Comparison of ENCODE assay signal across 19 cellular contexts in the genomic region with DNA sequence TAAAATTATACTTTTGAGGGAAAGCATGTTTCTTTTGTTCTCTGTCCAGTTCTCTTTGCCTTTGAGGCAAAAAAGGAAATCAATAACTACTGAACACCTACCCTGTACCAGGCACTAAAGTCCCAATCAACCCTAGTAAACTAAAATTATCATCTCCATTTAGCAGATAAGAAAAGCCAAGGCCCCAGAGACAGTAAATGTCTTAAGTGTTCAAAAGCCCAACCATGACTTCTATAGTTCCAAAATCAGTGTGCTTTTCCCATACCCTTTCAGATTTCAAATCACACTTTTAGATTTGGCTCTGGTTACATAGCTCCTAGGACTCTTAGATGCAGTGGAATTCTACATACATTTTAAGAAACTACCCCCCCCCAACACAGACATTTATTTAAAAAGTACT.
A peak's percentile ranks its signal among the peaks of the same experiment; 100 is the strongest.
DNase-seq lines count a peak whose midpoint lies in the region; ATAC-seq and TF ChIP-seq lines count a peak whose summit lies in the region.
"Had no signal": no experiment of that assay in that cellular context is flagged by ENCODE, and none has a peak within 500 bp of the region (broad histone marks: within the 10 kb centered on the region; RNA-seq: fewer than 3 reads in every experiment).

No MANE protein-coding gene starts in this region.

- CTCF ChIA-PET in OCI-LY7 (lab: Charles Lee; ENCODE audit: unreplicated experiment), result no interaction called here

- peak overlapping the region; percentile 60 for H3K4me3 ChIP-seq in left ventricle myocardium inferior
- H3K4me3 ChIP-seq in fibroblast of pulmonary artery (replicated peaks; ENCODE audit: low read depth, low read length), result peak overlapping the region; percentile 32
- H3K4me3 ChIP-seq in psoas muscle, result peak overlapping the region; percentile 61
- H3K4me3 ChIP-seq in upper lobe of right lung, result peak overlapping the region; percentile 6
- no peak overlapping the region for H3K4me3 ChIP-seq in OCI-LY7 (ENCODE audit: low read depth, low read length, poor library complexity, severe bottlenecking)

- H3K27me3 ChIP-seq in left ventricle myocardium inferior (ENCODE audit: low read depth) (no peaks in the 10 kb centered on the region), psoas muscle (ENCODE audit: insufficient read depth in 3 of 3, low read length in 2 of 3) (no peaks in the 10 kb centered on the region), upper lobe of right lung (peaks cover 5% of the 10 kb centered on the region)

- H3K9me3 ChIP-seq in left ventricle myocardium inferior (replicated peaks) (no peaks in the 10 kb centered on the region), psoas muscle (no peaks in the 10 kb centered on the region), upper lobe of right lung (no peaks in the 10 kb centered on the region), OCI-LY7 (ENCODE audit: low read length) (no peaks in the 10 kb centered on the region)

- peaks cover 35% of the 10 kb centered on the region for H3K27me3 Mint-ChIP-seq in activated naive CD8-positive, alpha-beta T cell treated with anti-CD3 and anti-CD28 coated beads for 36 hours

- H3K4me3 Mint-ChIP-seq in activated naive CD8-positive, alpha-beta T cell treated with anti-CD3 and anti-CD28 coated beads for 36 hours, result no peak overlapping the region
- H3K4me3 Mint-ChIP-seq: activated CD4-positive, alpha-beta T cell treated with anti-CD3 and anti-CD28 coated beads, Interleukin-2, amount 10 ng/mL, durations not matched to agents 24 days and 14 days; activated naive CD4-positive, alpha-beta T cell treated with anti-CD3 and anti-CD28 coated beads, Interleukin-2, amount 10 ng/mL, durations not matched to agents 7 days and 5 days; CD8-positive, alpha-beta memory T cell; naive B cell had no signal

- H3K4me1 ChIP-seq in left ventricle myocardium inferior (peaks cover 96% of the 10 kb centered on the region), psoas muscle (peaks cover 71% of the 10 kb centered on the region), upper lobe of right lung (peaks cover 24% of the 10 kb centered on the region), OCI-LY7 (ENCODE audit: insufficient read depth, low read length, poor library complexity, severe bottlenecking) (no peaks in the 10 kb centered on the region)

- no peaks in the 10 kb centered on the region for H4K20me1 ChIP-seq in OCI-LY7 (ENCODE audit: insufficient read depth, low read length)

- H3K79me2 ChIP-seq in OCI-LY7 (ENCODE audit: insufficient read depth, low read depth, low read length), result no peaks in the 10 kb centered on the region

- H3K27ac ChIP-seq in left ventricle myocardium inferior (replicated peaks) (peak overlapping the region; percentile 83), psoas muscle (peak overlapping the region; percentile 85), upper lobe of right lung (peak overlapping the region; percentile 72), OCI-LY7 (ENCODE audit: low read depth, low read length, poor library complexity, severe bottlenecking) (no peak overlapping the region)

- H3K36me3 Mint-ChIP-seq in activated naive CD8-positive, alpha-beta T cell treated with anti-CD3 and anti-CD28 coated beads for 36 hours, result no peaks in the 10 kb centered on the region
- H3K36me3 Mint-ChIP-seq: activated naive CD4-positive, alpha-beta T cell treated with anti-CD3 and anti-CD28 coated beads, Interleukin-2, amount 10 ng/mL, durations not matched to agents 7 days and 5 days; CD8-positive, alpha-beta memory T cell had no signal

- TF ChIP-seq CTCF in left ventricle myocardium inferior (IDR thresholded peaks at IDR 0.05; ENCODE audit: borderline replicate concordance) (no peak), fibroblast of pulmonary artery (IDR thresholded peaks at IDR 0.05; ENCODE audit: low read length, missing control alignments) (no peak), psoas muscle (IDR thresholded peaks at IDR 0.05) (no peak), upper lobe of right lung (IDR thresholded peaks at IDR 0.05) (no peak), OCI-LY7 (conservative IDR thresholded peaks at IDR 0.05; ENCODE audit: low read length) (no peak)

- BruUV-seq in OCI-LY7 (replicated peaks; lab: Mats Ljungman, UMichigan), result no TSS peak

- H3K9me3 Mint-ChIP-seq in activated naive CD8-positive, alpha-beta T cell treated with anti-CD3 and anti-CD28 coated beads for 36 hours, result no peaks in the 10 kb centered on the region
- H3K9me3 Mint-ChIP-seq: activated CD4-positive, alpha-beta T cell treated with anti-CD3 and anti-CD28 coated beads, Interleukin-2, amount 10 ng/mL, durations not matched to agents 24 days and 14 days; activated naive CD4-positive, alpha-beta T cell treated with anti-CD3 and anti-CD28 coated beads, Interleukin-2, amount 10 ng/mL, durations not matched to agents 7 days and 5 days; CD8-positive, alpha-beta memory T cell; naive B cell had no signal

- H3K36me3 ChIP-seq in left ventricle myocardium inferior (peaks cover 9% of the 10 kb centered on the region), psoas muscle (ENCODE audit: insufficient read depth in 1 of 2, low read depth in 1 of 2) (peaks cover 0 to 13% of the 10 kb centered on the region in 2 donors), upper lobe of right lung (no peaks in the 10 kb centered on the region), OCI-LY7 (ENCODE audit: insufficient read depth, low read length) (no peaks in the 10 kb centered on the region)

- no peak overlapping the region for H3K4me2 ChIP-seq in OCI-LY7 (ENCODE audit: low read length)

- H3K27ac Mint-ChIP-seq in activated naive CD8-positive, alpha-beta T cell treated with anti-CD3 and anti-CD28 coated beads for 36 hours, result no peak overlapping the region
- H3K27ac Mint-ChIP-seq: activated CD4-positive, alpha-beta T cell treated with anti-CD3 and anti-CD28 coated beads, Interleukin-2, amount 10 ng/mL, durations not matched to agents 24 days and 14 days; activated naive CD4-positive, alpha-beta T cell treated with anti-CD3 and anti-CD28 coated beads, Interleukin-2, amount 10 ng/mL, durations not matched to agents 7 days and 5 days; CD8-positive, alpha-beta memory T cell; naive B cell had no signal

- intact Hi-C loops in left ventricle myocardium inferior (cut with micrococcal nuclease), result no loop called here
- intact Hi-C loops in left cardiac atrium (cut with DNase I), result loop anchor here in 1 of 2 donors (10.0 kb wide), 1 partner anchor 65 kb away; the partner anchor contains the start of gene UACA
- intact Hi-C loops in psoas muscle (cut with DNase I), result no loop called here
- intact Hi-C loops in upper lobe of right lung (cut with DNase I), result no loop called here
- intact Hi-C loops in OCI-LY7 (cut with micrococcal nuclease; ENCODE audit: unreplicated experiment), result no loop called here

- no peaks in the 10 kb centered on the region for H3K9me2 ChIP-seq in OCI-LY7 (ENCODE audit: insufficient read depth, low read length)

- no peak overlapping the region for H2AFZ ChIP-seq in OCI-LY7 (ENCODE audit: low read length)

- H3K4me1 Mint-ChIP-seq in activated naive CD8-positive, alpha-beta T cell treated with anti-CD3 and anti-CD28 coated beads for 36 hours, result no peaks in the 10 kb centered on the region
- H3K4me1 Mint-ChIP-seq: activated CD4-positive, alpha-beta T cell treated with anti-CD3 and anti-CD28 coated beads, Interleukin-2, amount 10 ng/mL, durations not matched to agents 24 days and 14 days; activated naive CD4-positive, alpha-beta T cell treated with anti-CD3 and anti-CD28 coated beads, Interleukin-2, amount 10 ng/mL, durations not matched to agents 7 days and 5 days; CD8-positive, alpha-beta memory T cell had no signal

- POLR2A ChIA-PET in OCI-LY7 (lab: Charles Lee), result no interaction called here

- ATAC-seq in left cardiac atrium (no peak), psoas muscle (no peak), upper lobe of right lung (no peak), GM18868 (IDR thresholded peaks at IDR 0.05; ENCODE audit: unreplicated experiment) (no peak)

- DNase-seq in left ventricle myocardium inferior (no peak), left cardiac atrium (no peak), fibroblast of pulmonary artery (ENCODE audit: low read depth) (no peak), psoas muscle (no peak), upper lobe of right lung (no peak), OCI-LY7 (ENCODE audit: low spot score) (no peak)
- no peak for DNase-seq in activated naive CD8-positive, alpha-beta T cell treated with anti-CD3 and anti-CD28 coated beads for 36 hours
- DNase-seq: activated CD4-positive, alpha-beta T cell treated with anti-CD3 and anti-CD28 coated beads, Interleukin-2, amount 10 ng/mL, durations not matched to agents 24 days and 14 days; activated naive CD4-positive, alpha-beta T cell treated with anti-CD3 and anti-CD28 coated beads, Interleukin-2, amount 10 ng/mL, durations not matched to agents 7 days and 5 days; caudate nucleus; CD8-positive, alpha-beta memory T cell; HCEC 1CT; head of caudate nucleus; kidney glomerular epithelial cell; naive B cell; NCI-H1930; NCI-H510A treated with DMSO at 0.1 percent for 48 hours; stimulated activated CD4-positive, alpha-beta T cell treated with anti-CD3 and anti-CD28 coated beads, Interleukin-4, amount 100 ng/mL, for 4 hours had no signal
